In the genomic region with DNA sequence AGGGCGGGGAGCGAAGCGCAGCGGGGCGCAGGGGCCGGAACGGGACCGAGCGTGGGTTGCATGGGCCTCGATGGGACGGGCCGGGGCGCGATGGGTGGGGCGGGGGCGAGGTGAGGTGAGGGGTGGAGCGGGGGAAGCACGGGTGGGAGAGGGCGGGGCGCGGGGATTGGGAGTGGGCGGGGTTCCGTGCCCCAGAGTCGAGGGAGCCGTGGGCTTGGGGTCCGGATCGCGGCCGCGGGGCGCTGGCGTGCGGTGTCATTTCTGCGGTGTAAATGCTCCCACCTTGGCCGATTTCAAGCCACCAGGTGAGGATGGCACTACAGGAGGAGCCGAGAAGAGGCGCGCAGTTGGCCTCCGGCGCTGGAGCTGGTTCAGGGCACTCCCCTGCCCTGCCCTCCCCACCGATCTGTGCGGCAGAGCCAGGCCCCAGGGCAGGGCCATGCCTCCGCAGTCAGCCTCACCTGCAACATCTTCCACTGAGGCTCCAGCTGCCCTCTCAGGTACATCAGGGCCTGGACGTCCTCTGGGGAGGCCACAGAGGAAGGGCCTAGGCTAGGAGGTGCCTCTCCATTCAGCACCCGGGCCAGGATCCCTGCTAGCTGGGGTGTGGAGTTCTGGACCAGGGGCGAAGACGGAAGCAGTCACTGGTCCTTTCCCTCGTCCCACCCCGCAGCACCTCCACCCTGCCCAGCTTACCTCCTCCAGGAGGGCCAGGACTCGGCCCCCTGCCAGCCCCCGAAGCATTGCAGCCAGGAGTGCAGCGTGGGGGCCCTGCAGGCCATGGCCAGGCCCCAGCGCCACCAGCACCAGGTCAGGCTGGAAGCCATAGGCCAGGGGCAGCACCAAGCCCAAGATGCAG, we compare ENCODE assay signal across 8 cellular contexts. TPM values are rescaled to one million over a fixed set of nuclear protein-coding genes. Genes with fewer than 3 reads are reported as not detected.
DNase-seq lines count a peak whose midpoint lies in the region; ATAC-seq and TF ChIP-seq lines count a peak whose summit lies in the region.

No MANE protein-coding gene starts in this region.

- TF ChIP-seq CTCF in A673 (conservative IDR thresholded peaks at IDR 0.05; ENCODE audit: low read depth, low read length), result no peak

- H3K27ac ChIP-seq in A673 (ENCODE audit: low read depth, low read length, poor library complexity, severe bottlenecking), result peak overlapping the region; percentile 93

- ATAC-seq in HG02763 (IDR thresholded peaks at IDR 0.05; ENCODE audit: unreplicated experiment), result peak; percentile 4
- ATAC-seq in activated naive CD8-positive, alpha-beta T cell treated with anti-CD3 and anti-CD28 coated beads, Interleukin-2, amount 50 U/mL, for 24 hours, result no peak
- ATAC-seq in stimulated activated naive CD8-positive, alpha-beta T cell treated with anti-CD3 and anti-CD28 coated beads, Interleukin-15, amount 100 ng/mL, for 72 hours, result peak; percentile 6

- POLR2A ChIA-PET in A673 (lab: Charles Lee; ENCODE audit: low non-redundant PET), result no interaction called here

- H3K4me1 ChIP-seq in A673 (ENCODE audit: insufficient read depth, low read length, poor library complexity, severe bottlenecking), result no peaks in the 10 kb centered on the region
- peaks cover 4% of the 10 kb centered on the region for H3K4me1 ChIP-seq in iPS-15b (ENCODE audit: control insufficient read depth, insufficient read depth, low read length)

- H3K36me3 ChIP-seq in A673 (ENCODE audit: insufficient read depth, low read length, poor library complexity, severe bottlenecking) (peaks cover 19% of the 10 kb centered on the region), iPS-15b (ENCODE audit: control insufficient read depth, insufficient read depth, low read length) (peaks cover 15% of the 10 kb centered on the region)

- H3K27ac Mint-ChIP-seq in activated naive CD8-positive, alpha-beta T cell treated with anti-CD3 and anti-CD28 coated beads, Interleukin-2, amount 50 U/mL, for 24 hours, result peak overlapping the region; percentile 100
- peak overlapping the region; percentile 99 to 100 for H3K27ac Mint-ChIP-seq in stimulated activated naive CD8-positive, alpha-beta T cell treated with anti-CD3 and anti-CD28 coated beads, Interleukin-15, amount 100 ng/mL, for 72 hours

- CTCF ChIA-PET in A673 (lab: Charles Lee), result no interaction called here

- intact Hi-C loops in A673 (cut with micrococcal nuclease; ENCODE audit: unreplicated experiment) (no loop called here), head of caudate nucleus (cut with DNase I) (loop anchor here (10.0 kb wide), 1 partner anchor 259 kb away; a partner anchor contains a TSS)

- H3K4me1 Mint-ChIP-seq in activated naive CD8-positive, alpha-beta T cell treated with anti-CD3 and anti-CD28 coated beads, Interleukin-2, amount 50 U/mL, for 24 hours, result peaks cover 39% of the 10 kb centered on the region
- H3K4me1 Mint-ChIP-seq in stimulated activated naive CD8-positive, alpha-beta T cell treated with anti-CD3 and anti-CD28 coated beads, Interleukin-15, amount 100 ng/mL, for 72 hours, result peaks cover 80% of the 10 kb centered on the region

- H3K27me3 ChIP-seq in A673 (replicated peaks; ENCODE audit: insufficient read depth, low read depth, low read length, poor library complexity) (no peaks in the 10 kb centered on the region), iPS-15b (ENCODE audit: control insufficient read depth, insufficient read depth, low read length) (no peaks in the 10 kb centered on the region)

- no TSS peak for BruUV-seq in A673 (replicated peaks; lab: Mats Ljungman, UMichigan)

- no peaks in the 10 kb centered on the region for H3K27me3 Mint-ChIP-seq in activated naive CD8-positive, alpha-beta T cell treated with anti-CD3 and anti-CD28 coated beads, Interleukin-2, amount 50 U/mL, for 24 hours
- H3K27me3 Mint-ChIP-seq in stimulated activated naive CD8-positive, alpha-beta T cell treated with anti-CD3 and anti-CD28 coated beads, Interleukin-15, amount 100 ng/mL, for 72 hours, result no peaks in the 10 kb centered on the region

- H3K9me3 ChIP-seq in A673 (ENCODE audit: low read depth, low read length, poor library complexity, severe bottlenecking) (no peaks in the 10 kb centered on the region), iPS-15b (ENCODE audit: control insufficient read depth, insufficient read depth, low read length) (no peaks in the 10 kb centered on the region)

- H3K9me3 Mint-ChIP-seq in activated naive CD8-positive, alpha-beta T cell treated with anti-CD3 and anti-CD28 coated beads, Interleukin-2, amount 50 U/mL, for 24 hours, result no peaks in the 10 kb centered on the region
- H3K9me3 Mint-ChIP-seq in stimulated activated naive CD8-positive, alpha-beta T cell treated with anti-CD3 and anti-CD28 coated beads, Interleukin-15, amount 100 ng/mL, for 72 hours, result no peaks in the 10 kb centered on the region

- H3K36me3 Mint-ChIP-seq in activated naive CD8-positive, alpha-beta T cell treated with anti-CD3 and anti-CD28 coated beads, Interleukin-2, amount 50 U/mL, for 24 hours (ENCODE audit: low read depth), result peaks cover 3% of the 10 kb centered on the region

- H3K9ac ChIP-seq in iPS-15b (ENCODE audit: low read depth, low read length), result peak overlapping the region; percentile 85

- DNase-seq in A673 (ENCODE audit: low spot score), result no peak
- DNase-seq in activated naive CD8-positive, alpha-beta T cell treated with anti-CD3 and anti-CD28 coated beads, Interleukin-2, amount 50 U/mL, for 24 hours, result no peak
- no peak for DNase-seq in stimulated activated naive CD8-positive, alpha-beta T cell treated with anti-CD3 and anti-CD28 coated beads, Interleukin-15, amount 100 ng/mL, for 72 hours
- no peak for DNase-seq in D341Med (ENCODE audit: low spot score)
- no peak for DNase-seq in AG20443 (ENCODE audit: low spot score)
- DNase-seq in head of caudate nucleus, result no peak

- H3K4me3 ChIP-seq in A673 (ENCODE audit: low read depth, low read length, poor library complexity, severe bottlenecking) (peak overlapping the region; percentile 98), iPS-15b (ENCODE audit: low read depth, low read length) (peak overlapping the region; percentile 93)

- peak overlapping the region; percentile 99 for H3K4me3 Mint-ChIP-seq in activated naive CD8-positive, alpha-beta T cell treated with anti-CD3 and anti-CD28 coated beads, Interleukin-2, amount 50 U/mL, for 24 hours
- peak overlapping the region; percentile 99 to 100 for H3K4me3 Mint-ChIP-seq in stimulated activated naive CD8-positive, alpha-beta T cell treated with anti-CD3 and anti-CD28 coated beads, Interleukin-15, amount 100 ng/mL, for 72 hours

RNA-seq across cellular contexts. Expression of a gene that starts 0.6 kb away (rescaled TPM):
- 31.0 and 33.1 TPM in 2 replicates for total RNA-seq in A673 (2021)

RNA-seq across cellular contexts. Expression of a gene that starts 5.6 kb away (rescaled TPM):
- 38.6 and 42.8 TPM in 2 replicates for total RNA-seq in A673 (2021)

RNA-seq across cellular contexts. Expression of a gene that starts 16.0 kb away (rescaled TPM):
- 20.8 and 27.5 TPM in 2 replicates for total RNA-seq in A673 (2021)

RNA-seq across cellular contexts. Expression of a gene that starts 24.7 kb away (rescaled TPM):
- total RNA-seq in A673 (2021), result 5.4 and 10.4 TPM in 2 replicates

RNA-seq across cellular contexts. Expression of a gene that starts 44.6 kb away (rescaled TPM):
- 39.2 and 41.3 TPM in 2 replicates for total RNA-seq in A673 (2021)
